8 cellular contexts compared by ENCODE assay signal in genomic region chr2:28870146-28870891, GRCh38. TPM values are rescaled to one million over a fixed set of nuclear protein-coding genes. Genes with fewer than 3 reads are reported as not detected.
DNase-seq lines count a peak whose midpoint lies in the region; ATAC-seq and TF ChIP-seq lines count a peak whose summit lies in the region.

TRMT61B (minus strand) TSS chr2:28870309; CDS start chr2:28870277, 32 bp downstream.

- peak within 1 kb of the TSS; percentile 86 for H3K9ac ChIP-seq in PC-3 (ENCODE audit: low read length)

- H4K20me1 ChIP-seq in PC-3 (ENCODE audit: low read length): 0 out of 2 replicates have a peak, but pooled peaks cover 5% of the 10 kb centered on the region

- POLR2A ChIA-PET in PC-3 (lab: Charles Lee; ENCODE audit: unreplicated experiment): interaction anchor here (0.6 kb wide), 2 partner anchors 17 to 766 kb away, joined by 3 to 4 read pairs; no protein-coding TSS in a partner anchor

- H3K4me1 ChIP-seq in PC-3 (ENCODE audit: insufficient read depth, low read length) (peaks cover 16% of the 10 kb centered on the region), mononuclear cell (ENCODE audit: insufficient read depth, low read length) (peaks cover 39% of the 10 kb centered on the region)

- H3K9me2 ChIP-seq in PC-3 (replicated peaks; ENCODE audit: low read length): no peaks in the 10 kb centered on the region

- H3K4me3 ChIP-seq in Jurkat, Clone E6-1 (ENCODE audit: low read length): peak within 1 kb of the TSS; percentile 99
- H3K4me3 ChIP-seq in PC-3 (ENCODE audit: low read length) (peak within 1 kb of the TSS; percentile 87), epithelial cell of esophagus (ENCODE audit: low read length) (peak within 1 kb of the TSS; percentile 97), mononuclear cell (ENCODE audit: low read length) (peak within 1 kb of the TSS; percentile 76)

- H2AFZ ChIP-seq in PC-3 (ENCODE audit: low read length): peak within 1 kb of the TSS; percentile 80

- ATAC-seq in GM21717 (IDR thresholded peaks at IDR 0.05; ENCODE audit: unreplicated experiment): peak; percentile 90
- peak; percentile 99 for ATAC-seq in PC-3

- intact Hi-C loops in PC-3 (cut with micrococcal nuclease): loop anchor here (1.0 kb wide), 1 partner anchor 24 kb away; the partner anchor contains the start of gene WDR43

- H3K9me3 ChIP-seq in PC-3 (ENCODE audit: low read length) (no peaks in the 10 kb centered on the region), mononuclear cell (ENCODE audit: low read depth, low read length) (no peaks in the 10 kb centered on the region)

- BruUV-seq in PC-3 (replicated peaks; lab: Mats Ljungman, UMichigan): TSS peak; percentile 99

- no peaks in the 10 kb centered on the region for H3K36me3 ChIP-seq in PC-3 (ENCODE audit: low read depth, low read length)

- CTCF ChIA-PET in PC-3 (lab: Charles Lee): interaction anchor here (0.6 kb wide), 1 partner anchor 25 kb away, joined by 3 read pairs; no protein-coding TSS in a partner anchor

- DNase-seq in DMS53 (lab: John Stamatoyannopoulos, UW) (peak; percentile 97), PC-3 (peak; percentile 96), activated T-cell treated with anti-CD3 and anti-CD28 coated beads for 4 hours (peak; percentile 97), epithelial cell of esophagus (ENCODE audit: low read depth) (peak; percentile 97)
- DNase-seq in Jurkat, Clone E6-1 (ENCODE audit: low read depth, low spot score): peak; percentile 92
- DNase-seq in stimulated activated CD8-positive, alpha-beta memory T cell treated with anti-CD3 and anti-CD28 coated beads, Interleukin-2, amount 100 ng/mL, for 48 hours (ENCODE audit: low read depth in 2 of 2): peak; percentile 96 to 98

- no peaks in the 10 kb centered on the region for H3F3A ChIP-seq in PC-3 (ENCODE audit: low read length, unreplicated experiment)

- peak within 1 kb of the TSS; percentile 14 for H3K27ac ChIP-seq in PC-3 (ENCODE audit: low read length)

- H3K4me2 ChIP-seq in PC-3 (ENCODE audit: low read length): peak within 1 kb of the TSS; percentile 90

- H3K27me3 ChIP-seq in PC-3 (ENCODE audit: low read length): peaks cover 2% of the 10 kb centered on the region; the same call in 1 of the 2 replicates
- H3K27me3 ChIP-seq in mononuclear cell (ENCODE audit: insufficient read depth, low read length): no peaks in the 10 kb centered on the region

- H3K79me2 ChIP-seq in PC-3 (ENCODE audit: low read length): peaks cover 39% of the 10 kb centered on the region

- TF ChIP-seq CTCF in PC-3 (conservative IDR thresholded peaks at IDR 0.05; ENCODE audit: low read depth, low read length): no peak
- no peak for TF ChIP-seq CTCF in epithelial cell of esophagus (IDR thresholded peaks at IDR 0.05; ENCODE audit: insufficient read depth, low read depth, low read length, missing control alignments)

RNA-seq across cellular contexts. Expression of gene TRMT61B, which starts in this region (rescaled TPM):
- 31.2 TPM for polyA plus RNA-seq in Jurkat, Clone E6-1 (2012; ENCODE audit: insufficient read depth, insufficient read length)
- total RNA-seq in PC-3 (2014; rRNA removed): 19.8 and 21.7 TPM in 2 replicates
- 13.7 TPM for total RNA-seq in mononuclear cell

Comparison
In these comparisons a context has a peak if more than half of its experiments do, and no peak if none do; other contexts are left out.
1. Peak in every context shown above with its lines: DNase-seq, ATAC-seq, H3K4me3 ChIP-seq and H3K27ac ChIP-seq.